In the genomic region with DNA sequence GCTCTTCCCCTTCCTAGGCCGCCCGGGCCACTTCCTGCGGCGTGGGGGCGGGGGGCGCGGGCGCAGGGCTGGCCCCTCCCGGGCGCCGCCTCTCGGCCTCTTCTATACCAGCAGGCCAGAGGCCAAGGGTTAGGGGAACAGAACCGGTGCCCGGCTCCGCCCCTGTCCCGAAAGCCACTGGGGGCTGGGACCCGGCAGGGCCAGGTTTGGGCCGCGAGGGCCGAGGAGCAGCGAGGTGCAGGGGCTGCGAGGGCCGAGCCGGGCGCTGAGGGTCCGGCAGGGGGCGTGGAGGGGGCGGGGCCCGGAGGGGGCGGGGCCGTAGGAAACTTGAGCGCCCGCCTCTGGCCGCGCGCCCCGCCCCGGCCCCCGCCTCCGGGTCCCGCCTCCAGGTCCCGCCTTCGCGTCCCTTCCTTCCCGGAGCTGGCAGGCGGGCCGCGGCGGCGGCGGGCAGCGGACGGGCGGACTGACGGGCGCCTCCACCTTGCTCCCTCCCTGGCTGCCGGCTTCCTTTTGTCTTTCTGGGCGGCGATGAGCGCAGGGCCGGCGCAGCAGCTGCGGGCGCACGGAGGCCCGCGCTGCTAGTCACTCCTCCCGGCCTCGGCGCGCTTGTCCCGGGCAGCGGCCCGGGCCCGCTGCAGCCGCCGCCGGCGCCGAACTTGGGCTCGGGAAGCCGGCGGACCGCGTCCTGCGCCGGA, we compare ENCODE assay signal across 1 cellular context.
A peak's percentile ranks its signal among the peaks of the same experiment; 100 is the strongest.
TF ChIP-seq lines count a peak whose summit lies in the region.

A gene (plus strand): TSS at position 426 of the 695 bp plus-strand sequence. CDS start 116,854 bp downstream, outside the sequence.

TF ChIP-seq in HepG2, 621 proteins besides CTCF, POLR2A, EP300 and RAD21 (continued from another document and continues in another):
- TF ChIP-seq, protein P1, sequence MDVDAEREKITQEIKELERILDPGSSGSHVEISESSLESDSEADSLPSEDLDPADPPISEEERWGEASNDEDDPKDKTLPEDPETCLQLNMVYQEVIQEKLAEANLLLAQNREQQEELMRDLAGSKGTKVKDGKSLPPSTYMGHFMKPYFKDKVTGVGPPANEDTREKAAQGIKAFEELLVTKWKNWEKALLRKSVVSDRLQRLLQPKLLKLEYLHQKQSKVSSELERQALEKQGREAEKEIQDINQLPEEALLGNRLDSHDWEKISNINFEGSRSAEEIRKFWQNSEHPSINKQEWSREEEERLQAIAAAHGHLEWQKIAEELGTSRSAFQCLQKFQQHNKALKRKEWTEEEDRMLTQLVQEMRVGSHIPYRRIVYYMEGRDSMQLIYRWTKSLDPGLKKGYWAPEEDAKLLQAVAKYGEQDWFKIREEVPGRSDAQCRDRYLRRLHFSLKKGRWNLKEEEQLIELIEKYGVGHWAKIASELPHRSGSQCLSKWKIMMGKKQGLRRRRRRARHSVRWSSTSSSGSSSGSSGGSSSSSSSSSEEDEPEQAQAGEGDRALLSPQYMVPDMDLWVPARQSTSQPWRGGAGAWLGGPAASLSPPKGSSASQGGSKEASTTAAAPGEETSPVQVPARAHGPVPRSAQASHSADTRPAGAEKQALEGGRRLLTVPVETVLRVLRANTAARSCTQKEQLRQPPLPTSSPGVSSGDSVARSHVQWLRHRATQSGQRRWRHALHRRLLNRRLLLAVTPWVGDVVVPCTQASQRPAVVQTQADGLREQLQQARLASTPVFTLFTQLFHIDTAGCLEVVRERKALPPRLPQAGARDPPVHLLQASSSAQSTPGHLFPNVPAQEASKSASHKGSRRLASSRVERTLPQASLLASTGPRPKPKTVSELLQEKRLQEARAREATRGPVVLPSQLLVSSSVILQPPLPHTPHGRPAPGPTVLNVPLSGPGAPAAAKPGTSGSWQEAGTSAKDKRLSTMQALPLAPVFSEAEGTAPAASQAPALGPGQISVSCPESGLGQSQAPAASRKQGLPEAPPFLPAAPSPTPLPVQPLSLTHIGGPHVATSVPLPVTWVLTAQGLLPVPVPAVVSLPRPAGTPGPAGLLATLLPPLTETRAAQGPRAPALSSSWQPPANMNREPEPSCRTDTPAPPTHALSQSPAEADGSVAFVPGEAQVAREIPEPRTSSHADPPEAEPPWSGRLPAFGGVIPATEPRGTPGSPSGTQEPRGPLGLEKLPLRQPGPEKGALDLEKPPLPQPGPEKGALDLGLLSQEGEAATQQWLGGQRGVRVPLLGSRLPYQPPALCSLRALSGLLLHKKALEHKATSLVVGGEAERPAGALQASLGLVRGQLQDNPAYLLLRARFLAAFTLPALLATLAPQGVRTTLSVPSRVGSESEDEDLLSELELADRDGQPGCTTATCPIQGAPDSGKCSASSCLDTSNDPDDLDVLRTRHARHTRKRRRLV (CRISPR knock-in tag; IDR thresholded peaks at IDR 0.05) = no peak
- TF ChIP-seq, protein P2, sequence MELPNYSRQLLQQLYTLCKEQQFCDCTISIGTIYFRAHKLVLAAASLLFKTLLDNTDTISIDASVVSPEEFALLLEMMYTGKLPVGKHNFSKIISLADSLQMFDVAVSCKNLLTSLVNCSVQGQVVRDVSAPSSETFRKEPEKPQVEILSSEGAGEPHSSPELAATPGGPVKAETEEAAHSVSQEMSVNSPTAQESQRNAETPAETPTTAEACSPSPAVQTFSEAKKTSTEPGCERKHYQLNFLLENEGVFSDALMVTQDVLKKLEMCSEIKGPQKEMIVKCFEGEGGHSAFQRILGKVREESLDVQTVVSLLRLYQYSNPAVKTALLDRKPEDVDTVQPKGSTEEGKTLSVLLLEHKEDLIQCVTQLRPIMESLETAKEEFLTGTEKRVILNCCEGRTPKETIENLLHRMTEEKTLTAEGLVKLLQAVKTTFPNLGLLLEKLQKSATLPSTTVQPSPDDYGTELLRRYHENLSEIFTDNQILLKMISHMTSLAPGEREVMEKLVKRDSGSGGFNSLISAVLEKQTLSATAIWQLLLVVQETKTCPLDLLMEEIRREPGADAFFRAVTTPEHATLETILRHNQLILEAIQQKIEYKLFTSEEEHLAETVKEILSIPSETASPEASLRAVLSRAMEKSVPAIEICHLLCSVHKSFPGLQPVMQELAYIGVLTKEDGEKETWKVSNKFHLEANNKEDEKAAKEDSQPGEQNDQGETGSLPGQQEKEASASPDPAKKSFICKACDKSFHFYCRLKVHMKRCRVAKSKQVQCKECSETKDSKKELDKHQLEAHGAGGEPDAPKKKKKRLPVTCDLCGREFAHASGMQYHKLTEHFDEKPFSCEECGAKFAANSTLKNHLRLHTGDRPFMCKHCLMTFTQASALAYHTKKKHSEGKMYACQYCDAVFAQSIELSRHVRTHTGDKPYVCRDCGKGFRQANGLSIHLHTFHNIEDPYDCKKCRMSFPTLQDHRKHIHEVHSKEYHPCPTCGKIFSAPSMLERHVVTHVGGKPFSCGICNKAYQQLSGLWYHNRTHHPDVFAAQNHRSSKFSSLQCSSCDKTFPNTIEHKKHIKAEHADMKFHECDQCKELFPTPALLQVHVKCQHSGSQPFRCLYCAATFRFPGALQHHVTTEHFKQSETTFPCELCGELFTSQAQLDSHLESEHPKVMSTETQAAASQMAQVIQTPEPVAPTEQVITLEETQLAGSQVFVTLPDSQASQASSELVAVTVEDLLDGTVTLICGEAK (IDR thresholded peaks at IDR 0.05) = no peak
- TF ChIP-seq, protein P2 (CRISPR knock-in tag; IDR thresholded peaks at IDR 0.05) = peak; percentile 60; the same call in 1 of the 2 replicates
- TF ChIP-seq, protein P3, sequence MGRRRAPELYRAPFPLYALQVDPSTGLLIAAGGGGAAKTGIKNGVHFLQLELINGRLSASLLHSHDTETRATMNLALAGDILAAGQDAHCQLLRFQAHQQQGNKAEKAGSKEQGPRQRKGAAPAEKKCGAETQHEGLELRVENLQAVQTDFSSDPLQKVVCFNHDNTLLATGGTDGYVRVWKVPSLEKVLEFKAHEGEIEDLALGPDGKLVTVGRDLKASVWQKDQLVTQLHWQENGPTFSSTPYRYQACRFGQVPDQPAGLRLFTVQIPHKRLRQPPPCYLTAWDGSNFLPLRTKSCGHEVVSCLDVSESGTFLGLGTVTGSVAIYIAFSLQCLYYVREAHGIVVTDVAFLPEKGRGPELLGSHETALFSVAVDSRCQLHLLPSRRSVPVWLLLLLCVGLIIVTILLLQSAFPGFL (CRISPR knock-in tag; IDR thresholded peaks at IDR 0.05) = no peak
- TF ChIP-seq ZNF451 (CRISPR knock-in tag; IDR thresholded peaks at IDR 0.05) (no peak; the same call in 1 of the 2 replicates), ETV5 (CRISPR knock-in tag; IDR thresholded peaks at IDR 0.05; ENCODE audit: borderline replicate concordance) (peak; percentile 64; the same call in 1 of the 2 replicates), ELF3 (CRISPR knock-in tag; IDR thresholded peaks at IDR 0.05) (peak; percentile 71), MAFG (CRISPR knock-in tag; IDR thresholded peaks at IDR 0.05) (no peak), LCORL (IDR thresholded peaks at IDR 0.05) (peak; percentile 88), LCORL (CRISPR knock-in tag; IDR thresholded peaks at IDR 0.05) (peak; percentile 100), NFKBIZ (CRISPR knock-in tag; IDR thresholded peaks at IDR 0.05) (0 out of 2 replicates have a peak, but pooled peaks have one; percentile 33), SCMH1 (CRISPR knock-in tag; IDR thresholded peaks at IDR 0.05; ENCODE audit: borderline replicate concordance) (no peak), ZNF224 (CRISPR knock-in tag; IDR thresholded peaks at IDR 0.05) (peak; percentile 66; the same call in 1 of the 2 replicates), ZFP41 (CRISPR knock-in tag; IDR thresholded peaks at IDR 0.05; ENCODE audit: borderline replicate concordance) (no peak), ZNF251 (CRISPR knock-in tag; IDR thresholded peaks at IDR 0.05) (no peak), ZNF329 (CRISPR knock-in tag; IDR thresholded peaks at IDR 0.05; ENCODE audit: low read depth) (no peak), RBFOX2 (IDR thresholded peaks at IDR 0.05; ENCODE audit: low read depth, low read length) (peak; percentile 78), ZNF225 (CRISPR knock-in tag; IDR thresholded peaks at IDR 0.05) (no peak), SMARCE1 (IDR thresholded peaks at IDR 0.05; ENCODE audit: borderline replicate concordance) (no peak), ZNF775 (CRISPR knock-in tag; IDR thresholded peaks at IDR 0.05; ENCODE audit: borderline replicate concordance) (no peak), NFE2L2 (IDR thresholded peaks at IDR 0.05; ENCODE audit: low read length) (no peak)
- TF ChIP-seq, protein P4, sequence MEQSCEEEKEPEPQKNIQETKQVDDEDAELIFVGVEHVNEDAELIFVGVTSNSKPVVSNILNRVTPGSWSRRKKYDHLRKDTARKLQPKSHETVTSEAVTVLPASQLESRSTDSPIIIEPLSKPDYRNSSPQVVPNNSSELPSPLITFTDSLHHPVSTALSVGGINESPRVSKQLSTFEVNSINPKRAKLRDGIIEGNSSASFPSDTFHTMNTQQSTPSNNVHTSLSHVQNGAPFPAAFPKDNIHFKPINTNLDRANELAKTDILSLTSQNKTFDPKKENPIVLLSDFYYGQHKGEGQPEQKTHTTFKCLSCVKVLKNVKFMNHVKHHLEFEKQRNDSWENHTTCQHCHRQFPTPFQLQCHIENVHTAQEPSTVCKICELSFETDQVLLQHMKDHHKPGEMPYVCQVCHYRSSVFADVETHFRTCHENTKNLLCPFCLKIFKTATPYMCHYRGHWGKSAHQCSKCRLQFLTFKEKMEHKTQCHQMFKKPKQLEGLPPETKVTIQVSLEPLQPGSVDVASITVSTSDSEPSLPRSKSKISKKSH (CRISPR knock-in tag; IDR thresholded peaks at IDR 0.05; ENCODE audit: borderline replicate concordance) = no peak
- TF ChIP-seq, protein P5, sequence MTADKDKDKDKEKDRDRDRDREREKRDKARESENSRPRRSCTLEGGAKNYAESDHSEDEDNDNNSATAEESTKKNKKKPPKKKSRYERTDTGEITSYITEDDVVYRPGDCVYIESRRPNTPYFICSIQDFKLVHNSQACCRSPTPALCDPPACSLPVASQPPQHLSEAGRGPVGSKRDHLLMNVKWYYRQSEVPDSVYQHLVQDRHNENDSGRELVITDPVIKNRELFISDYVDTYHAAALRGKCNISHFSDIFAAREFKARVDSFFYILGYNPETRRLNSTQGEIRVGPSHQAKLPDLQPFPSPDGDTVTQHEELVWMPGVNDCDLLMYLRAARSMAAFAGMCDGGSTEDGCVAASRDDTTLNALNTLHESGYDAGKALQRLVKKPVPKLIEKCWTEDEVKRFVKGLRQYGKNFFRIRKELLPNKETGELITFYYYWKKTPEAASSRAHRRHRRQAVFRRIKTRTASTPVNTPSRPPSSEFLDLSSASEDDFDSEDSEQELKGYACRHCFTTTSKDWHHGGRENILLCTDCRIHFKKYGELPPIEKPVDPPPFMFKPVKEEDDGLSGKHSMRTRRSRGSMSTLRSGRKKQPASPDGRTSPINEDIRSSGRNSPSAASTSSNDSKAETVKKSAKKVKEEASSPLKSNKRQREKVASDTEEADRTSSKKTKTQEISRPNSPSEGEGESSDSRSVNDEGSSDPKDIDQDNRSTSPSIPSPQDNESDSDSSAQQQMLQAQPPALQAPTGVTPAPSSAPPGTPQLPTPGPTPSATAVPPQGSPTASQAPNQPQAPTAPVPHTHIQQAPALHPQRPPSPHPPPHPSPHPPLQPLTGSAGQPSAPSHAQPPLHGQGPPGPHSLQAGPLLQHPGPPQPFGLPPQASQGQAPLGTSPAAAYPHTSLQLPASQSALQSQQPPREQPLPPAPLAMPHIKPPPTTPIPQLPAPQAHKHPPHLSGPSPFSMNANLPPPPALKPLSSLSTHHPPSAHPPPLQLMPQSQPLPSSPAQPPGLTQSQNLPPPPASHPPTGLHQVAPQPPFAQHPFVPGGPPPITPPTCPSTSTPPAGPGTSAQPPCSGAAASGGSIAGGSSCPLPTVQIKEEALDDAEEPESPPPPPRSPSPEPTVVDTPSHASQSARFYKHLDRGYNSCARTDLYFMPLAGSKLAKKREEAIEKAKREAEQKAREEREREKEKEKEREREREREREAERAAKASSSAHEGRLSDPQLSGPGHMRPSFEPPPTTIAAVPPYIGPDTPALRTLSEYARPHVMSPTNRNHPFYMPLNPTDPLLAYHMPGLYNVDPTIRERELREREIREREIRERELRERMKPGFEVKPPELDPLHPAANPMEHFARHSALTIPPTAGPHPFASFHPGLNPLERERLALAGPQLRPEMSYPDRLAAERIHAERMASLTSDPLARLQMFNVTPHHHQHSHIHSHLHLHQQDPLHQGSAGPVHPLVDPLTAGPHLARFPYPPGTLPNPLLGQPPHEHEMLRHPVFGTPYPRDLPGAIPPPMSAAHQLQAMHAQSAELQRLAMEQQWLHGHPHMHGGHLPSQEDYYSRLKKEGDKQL (CRISPR knock-in tag; IDR thresholded peaks at IDR 0.05; ENCODE audit: low read depth) = no peak
- TF ChIP-seq, protein P6, sequence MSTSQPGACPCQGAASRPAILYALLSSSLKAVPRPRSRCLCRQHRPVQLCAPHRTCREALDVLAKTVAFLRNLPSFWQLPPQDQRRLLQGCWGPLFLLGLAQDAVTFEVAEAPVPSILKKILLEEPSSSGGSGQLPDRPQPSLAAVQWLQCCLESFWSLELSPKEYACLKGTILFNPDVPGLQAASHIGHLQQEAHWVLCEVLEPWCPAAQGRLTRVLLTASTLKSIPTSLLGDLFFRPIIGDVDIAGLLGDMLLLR (CRISPR knock-in tag; IDR thresholded peaks at IDR 0.05) = no peak
- TF ChIP-seq, protein P7, sequence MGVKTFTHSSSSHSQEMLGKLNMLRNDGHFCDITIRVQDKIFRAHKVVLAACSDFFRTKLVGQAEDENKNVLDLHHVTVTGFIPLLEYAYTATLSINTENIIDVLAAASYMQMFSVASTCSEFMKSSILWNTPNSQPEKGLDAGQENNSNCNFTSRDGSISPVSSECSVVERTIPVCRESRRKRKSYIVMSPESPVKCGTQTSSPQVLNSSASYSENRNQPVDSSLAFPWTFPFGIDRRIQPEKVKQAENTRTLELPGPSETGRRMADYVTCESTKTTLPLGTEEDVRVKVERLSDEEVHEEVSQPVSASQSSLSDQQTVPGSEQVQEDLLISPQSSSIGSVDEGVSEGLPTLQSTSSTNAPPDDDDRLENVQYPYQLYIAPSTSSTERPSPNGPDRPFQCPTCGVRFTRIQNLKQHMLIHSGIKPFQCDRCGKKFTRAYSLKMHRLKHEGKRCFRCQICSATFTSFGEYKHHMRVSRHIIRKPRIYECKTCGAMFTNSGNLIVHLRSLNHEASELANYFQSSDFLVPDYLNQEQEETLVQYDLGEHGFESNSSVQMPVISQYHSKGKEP (CRISPR knock-in tag; IDR thresholded peaks at IDR 0.05) = no peak
